ENCODE assay signal across 2 cellular contexts in the genomic region with DNA sequence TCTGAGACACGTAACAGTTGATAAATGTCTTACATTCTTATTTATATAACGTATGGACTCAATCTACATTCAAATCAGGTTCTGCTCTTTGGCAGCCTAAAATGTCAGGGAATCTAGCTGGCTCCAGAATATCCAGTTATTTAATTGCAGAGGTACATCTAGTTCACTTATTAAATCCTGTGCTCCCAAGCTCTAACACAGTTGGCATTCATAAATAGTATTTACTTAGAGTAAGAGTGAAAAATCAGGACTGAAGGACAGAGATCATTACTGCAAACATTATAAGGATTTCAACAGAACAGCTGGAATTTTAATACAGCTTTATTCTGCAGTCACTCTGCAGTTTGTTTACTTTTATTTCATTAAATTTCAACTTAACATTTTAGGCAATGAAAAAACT. TPM values are rescaled to one million over a fixed set of nuclear protein-coding genes. Genes with fewer than 3 reads are reported as not detected.
"Had no signal": no experiment of that assay in that cellular context is flagged by ENCODE, and none has a peak within 500 bp of the region (broad histone marks: within the 10 kb centered on the region; RNA-seq: fewer than 3 reads in every experiment).

No MANE protein-coding gene starts in this region.

RNA-seq across cellular contexts. Expression of a gene that starts 7.9 kb away (rescaled TPM):
- total RNA-seq: G401, GM12878 had no signal
